ENCODE assay signal across 8 cellular contexts in genomic region chr15:20340931-20341661, GRCh38.
DNase-seq lines count a peak whose midpoint lies in the region; ATAC-seq and TF ChIP-seq lines count a peak whose summit lies in the region.

No MANE protein-coding gene starts in this region.

- no peak overlapping the region for H3K27ac Mint-ChIP-seq in WTC11

- no peaks in the 10 kb centered on the region for H3K36me3 ChIP-seq in prostate gland

- no peaks in the 10 kb centered on the region for H3K4me1 ChIP-seq in prostate gland (replicated peaks)

- intact Hi-C loops in prostate gland (cut with DNase I) = no loop called here

- H3K4me1 Mint-ChIP-seq in WTC11 = no peaks in the 10 kb centered on the region

- H3K27me3 Mint-ChIP-seq in WTC11 (ENCODE audit: low read depth) = peaks cover 5% of the 10 kb centered on the region

- no peak overlapping the region for H3K4me3 ChIP-seq in prostate gland

- CTCF ChIA-PET in WTC11 (lab: Charles Lee) = interaction anchor here (0.7 kb wide), 1 partner anchor 15 kb away, joined by 3 read pairs; no protein-coding TSS in a partner anchor

- ATAC-seq in WTC11 (no peak), HG03159 (IDR thresholded peaks at IDR 0.05; ENCODE audit: unreplicated experiment) (no peak), HG03457 (IDR thresholded peaks at IDR 0.05; ENCODE audit: unreplicated experiment) (no peak)

- H3K27ac ChIP-seq in prostate gland = no peak overlapping the region

- H3K9me3 ChIP-seq in prostate gland = no peaks in the 10 kb centered on the region

- no peaks in the 10 kb centered on the region for H3K27me3 ChIP-seq in prostate gland (replicated peaks; ENCODE audit: insufficient read depth)

- H3K9me3 Mint-ChIP-seq in WTC11 = peaks cover 11% of the 10 kb centered on the region

- TF ChIP-seq CTCF in WTC11 (IDR thresholded peaks at IDR 0.05) = no peak
- no peak for TF ChIP-seq CTCF in prostate gland (IDR thresholded peaks at IDR 0.05)

- 66% methylated on average over 7 of the region's 7 CpGs for WGBS in prostate gland

- no peak for TF ChIP-seq POLR2A in prostate gland (IDR thresholded peaks at IDR 0.05)

- no peak overlapping the region for H3K4me3 Mint-ChIP-seq in WTC11

- POLR2A ChIA-PET in WTC11 (lab: Charles Lee) = interaction anchor here (0.6 kb wide), 1 partner anchor 44 kb away, joined by 4 read pairs; no protein-coding TSS in a partner anchor

- DNase-seq in GM03348 (ENCODE audit: low spot score) (peak; percentile 80), WTC11 (ENCODE audit: low spot score) (peak; percentile 58), germinal center (ENCODE audit: low spot score) (peak; percentile 9), prostate gland (ENCODE audit: low spot score) (peak; percentile 59), T1000 (lab: John Stamatoyannopoulos, UW) (no peak), midbrain (lab: John Stamatoyannopoulos, UW) (no peak)

- peaks cover 12% of the 10 kb centered on the region for H3K36me3 Mint-ChIP-seq in WTC11

TF ChIP-seq in WTC11, 78 proteins besides CTCF, POLR2A, EP300 and RAD21 (continues in another document):
- TF ChIP-seq ZNF423 (CRISPR knock-in tag; IDR thresholded peaks at IDR 0.05) (no peak), ZNF263 (CRISPR knock-in tag; IDR thresholded peaks at IDR 0.05; ENCODE audit: low read depth) (no peak), OVOL2 (CRISPR knock-in tag; IDR thresholded peaks at IDR 0.05; ENCODE audit: borderline replicate concordance) (0 out of 2 replicates have a peak, but pooled peaks have one; percentile 65), TEAD1 (CRISPR knock-in tag; IDR thresholded peaks at IDR 0.05) (no peak), ARID4B (CRISPR knock-in tag; IDR thresholded peaks at IDR 0.05; ENCODE audit: borderline replicate concordance) (0 out of 2 replicates have a peak, but pooled peaks have one; percentile 41), ZNF317 (CRISPR knock-in tag; IDR thresholded peaks at IDR 0.05; ENCODE audit: borderline replicate concordance, low read depth) (0 out of 2 replicates have a peak, but pooled peaks have one; percentile 8), JUN (CRISPR knock-in tag; IDR thresholded peaks at IDR 0.05) (peak; percentile 66), AR (CRISPR knock-in tag; IDR thresholded peaks at IDR 0.05) (no peak), USF2 (CRISPR knock-in tag; IDR thresholded peaks at IDR 0.05) (no peak), MAX (CRISPR knock-in tag; IDR thresholded peaks at IDR 0.05) (no peak), SP1 (CRISPR knock-in tag; conservative IDR thresholded peaks at IDR 0.05) (no peak), FOXJ3 (CRISPR knock-in tag; IDR thresholded peaks at IDR 0.05; ENCODE audit: borderline replicate concordance) (no peak), SOX15 (CRISPR knock-in tag; IDR thresholded peaks at IDR 0.05) (peak; percentile 78; the same call in 1 of the 2 replicates), NR1H2 (CRISPR knock-in tag; IDR thresholded peaks at IDR 0.05) (peak; percentile 9; the same call in 1 of the 2 replicates), EMX1 (CRISPR knock-in tag; IDR thresholded peaks at IDR 0.05) (no peak), ZNF232 (CRISPR knock-in tag; IDR thresholded peaks at IDR 0.05) (no peak), E2F5 (CRISPR knock-in tag; IDR thresholded peaks at IDR 0.05) (no peak), TCF7 (CRISPR knock-in tag; IDR thresholded peaks at IDR 0.05; ENCODE audit: low read depth) (peak; percentile 78), ELF4 (CRISPR knock-in tag; IDR thresholded peaks at IDR 0.05; ENCODE audit: low read depth) (no peak), MLX (CRISPR knock-in tag; IDR thresholded peaks at IDR 0.05) (no peak), GTF2I (CRISPR knock-in tag; conservative IDR thresholded peaks at IDR 0.05) (no peak), ZNF219 (CRISPR knock-in tag; IDR thresholded peaks at IDR 0.05; ENCODE audit: borderline replicate concordance) (peak; percentile 90), CREM (CRISPR knock-in tag; IDR thresholded peaks at IDR 0.05) (no peak; the same call in 1 of the 2 replicates), KAT7 (CRISPR knock-in tag; IDR thresholded peaks at IDR 0.05; ENCODE audit: borderline replicate concordance) (no peak), SMAD4 (CRISPR knock-in tag; IDR thresholded peaks at IDR 0.05) (peak; percentile 74; the same call in 1 of the 2 replicates)

Comparison
In these comparisons a context has a peak if more than half of its experiments do, and no peak if none do; other contexts are left out.
1. DNase-seq: peak in GM03348 (single experiment), WTC11 (single experiment), germinal center (single experiment) and prostate gland (single experiment); none in T1000 (single experiment) and midbrain (single experiment).